22 cellular contexts compared by ENCODE assay signal in genomic region chr5:155106221-155106620, GRCh38.
"Had no signal": no experiment of that assay in that cellular context is flagged by ENCODE, and none has a peak within 500 bp of the region (broad histone marks: within the 10 kb centered on the region; RNA-seq: fewer than 3 reads in every experiment).

No MANE protein-coding gene starts in this region.

- H3K36me3 Mint-ChIP-seq: T-cell had no signal

- H3K4me3 Mint-ChIP-seq: activated CD8-positive, alpha-beta T cell treated with anti-CD3 and anti-CD28 coated beads for 36 hours; central memory CD8-positive, alpha-beta T cell; T-cell had no signal

- H3K27me3 ChIP-seq: body of pancreas had no signal

- H3K27ac Mint-ChIP-seq: activated CD8-positive, alpha-beta T cell treated with anti-CD3 and anti-CD28 coated beads for 36 hours; T-cell had no signal

- DNase-seq: activated CD4-positive, alpha-beta T cell treated with anti-CD3 and anti-CD28 coated beads for 4 hours; activated CD8-positive, alpha-beta memory T cell treated with anti-CD3 and anti-CD28 coated beads, Interleukin-2, amount 50 U/mL, for 4 hours; activated CD8-positive, alpha-beta T cell treated with anti-CD3 and anti-CD28 coated beads for 36 hours; activated naive CD4-positive, alpha-beta T cell treated with anti-CD3 and anti-CD28 coated beads, Interleukin-2, amount 50 U/mL, for 16 hours; activated T-cell treated with anti-CD3 and anti-CD28 coated beads, Interleukin-2, amount 50 U/mL, for 1 hour; aorta; body of pancreas; Karpas-422; MM.1S; NCI-H1105; NCI-H1436; NCI-H1694 treated with DMSO at 0.1 percent for 48 hours; NCI-H2029 treated with DMSO at 0.1 percent for 48 hours; NCI-H510A treated with DMSO at 0.1 percent for 48 hours; NCI-H69; NK-92 treated with Interleukin-12 subunit alpha and Interleukin-12 subunit beta, amount 100 ng/mL, for 24 hours; SHP77 treated with DMSO at 0.1 percent for 48 hours; T-cell; T-helper 2 cell; T1000 had no signal

- H3K9me3 Mint-ChIP-seq: activated CD8-positive, alpha-beta T cell treated with anti-CD3 and anti-CD28 coated beads for 36 hours; central memory CD8-positive, alpha-beta T cell; T-cell had no signal

- H3K4me1 Mint-ChIP-seq: central memory CD8-positive, alpha-beta T cell; T-cell had no signal

- H3K27ac ChIP-seq: body of pancreas had no signal

- H3K9me3 ChIP-seq: body of pancreas had no signal

- H3K4me1 ChIP-seq: body of pancreas had no signal

- H3K4me3 ChIP-seq: body of pancreas, K562 had no signal
